20 cellular contexts compared by ENCODE assay signal in the genomic region with DNA sequence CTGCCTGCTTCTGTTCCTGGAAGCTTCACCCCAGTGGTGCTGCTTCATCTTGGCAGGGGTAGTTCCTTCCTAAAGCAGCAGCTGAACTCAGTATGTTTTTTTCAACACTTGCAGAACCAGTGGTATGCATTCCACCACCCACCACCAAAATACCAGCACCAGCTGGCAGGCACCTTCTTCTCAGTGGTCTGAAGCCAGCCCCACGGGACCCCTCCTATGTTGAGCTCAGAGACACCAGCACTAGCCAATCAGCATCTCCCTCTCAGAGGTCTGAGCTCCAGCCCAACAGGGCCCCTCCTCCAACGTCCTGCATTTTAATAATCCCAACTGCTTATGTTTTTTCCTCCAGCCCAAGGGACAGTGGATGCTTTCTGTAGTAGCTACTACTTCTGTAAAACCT.
DNase-seq lines count a peak whose midpoint lies in the region; ATAC-seq and TF ChIP-seq lines count a peak whose summit lies in the region.
"Had no signal": no experiment of that assay in that cellular context is flagged by ENCODE, and none has a peak within 500 bp of the region (broad histone marks: within the 10 kb centered on the region; RNA-seq: fewer than 3 reads in every experiment).

No MANE protein-coding gene starts in this region.

- ATAC-seq in GM21576 (IDR thresholded peaks at IDR 0.05; ENCODE audit: unreplicated experiment) (no peak), HG02642 (IDR thresholded peaks at IDR 0.05; ENCODE audit: poor library complexity, unreplicated experiment) (no peak)
- ATAC-seq: K562 had no signal

- H3K9me3 ChIP-seq in BLaER1 (peaks cover 29% of the 10 kb centered on the region), Loucy (ENCODE audit: insufficient read depth, low read depth, low read length) (no peaks in the 10 kb centered on the region)

- no peak overlapping the region for H3K9ac ChIP-seq in BLaER1
- H3K9ac ChIP-seq in Loucy (ENCODE audit: low read depth, low read length, poor library complexity, severe bottlenecking) = no peak overlapping the region
- H3K9ac ChIP-seq: GM23248 had no signal

- H3K27ac ChIP-seq in BLaER1 (no peak overlapping the region; the same call in 1 of the 2 replicates), cingulate gyrus (ENCODE audit: low read depth, low read length) (peak overlapping the region; percentile 69)
- H3K27ac ChIP-seq: GM23248 had no signal

- 0 out of 2 replicates have a peak overlapping the region, but pooled peaks have one; percentile 15 for H2AFZ ChIP-seq in Loucy (ENCODE audit: low read length)
- H2AFZ ChIP-seq: GM23248 had no signal

- H3K27me3 ChIP-seq in BLaER1 = no peaks in the 10 kb centered on the region
- no peaks in the 10 kb centered on the region for H3K27me3 ChIP-seq in Loucy (ENCODE audit: insufficient read depth, low read length, poor library complexity, severe bottlenecking)

- H3K36me3 ChIP-seq in BLaER1 (no peaks in the 10 kb centered on the region), Loucy (ENCODE audit: insufficient read depth, low read length) (no peaks in the 10 kb centered on the region)

- H3K4me1 ChIP-seq in BLaER1 (peaks cover 29% of the 10 kb centered on the region), Loucy (ENCODE audit: insufficient read depth, low read length, poor library complexity, severe bottlenecking) (peaks cover 14% of the 10 kb centered on the region)

- H4K20me1 ChIP-seq in BLaER1 = no peaks in the 10 kb centered on the region
- no peaks in the 10 kb centered on the region for H4K20me1 ChIP-seq in Loucy (ENCODE audit: insufficient read depth, low read length, poor library complexity, severe bottlenecking)

- H3K9me2 ChIP-seq in Loucy (replicated peaks; ENCODE audit: low read depth, low read length) = no peaks in the 10 kb centered on the region

- H3K4me3 ChIP-seq in BLaER1 (no peak overlapping the region), Loucy (ENCODE audit: low read length, poor library complexity, severe bottlenecking) (no peak overlapping the region)
- H3K4me3 ChIP-seq: GM23248, K562 had no signal

- no peaks in the 10 kb centered on the region for H3K79me2 ChIP-seq in Loucy (ENCODE audit: insufficient read depth, low read length)

- DNase-seq in iPS-NIHi11 (ENCODE audit: low spot score) = peak; percentile 35
- DNase-seq in NCI-H774 (lab: John Stamatoyannopoulos, UW) = no peak
- no peak for DNase-seq in NCI-H1417 treated with DMSO at 0.1 percent for 48 hours (lab: John Stamatoyannopoulos, UW)
- DNase-seq: 8988T; C1 segment of cervical spinal cord; CD4-positive, CD25-positive, alpha-beta regulatory T cell; CD8-positive, alpha-beta memory T cell; COR-L47; DMS153; DMS79; GDM1; GM23248; HCEC 1CT; IMR-90 had no signal

- H3K4me2 ChIP-seq in BLaER1 = peak overlapping the region; percentile 76
- no peak overlapping the region for H3K4me2 ChIP-seq in Loucy (ENCODE audit: low read depth, low read length, poor library complexity, severe bottlenecking)

- no peak for TF ChIP-seq CTCF in Loucy (conservative IDR thresholded peaks at IDR 0.05; ENCODE audit: low read length)

- H3F3A ChIP-seq in Loucy (ENCODE audit: low read depth) = no peaks in the 10 kb centered on the region
